Comparison of ENCODE assay signal across 29 cellular contexts in genomic region chr19:19677579-19677978, GRCh38. TPM values are rescaled to one million over a fixed set of nuclear protein-coding genes. Genes with fewer than 3 reads are reported as not detected.
DNase-seq lines count a peak whose midpoint lies in the region; ATAC-seq lines count a peak whose summit lies in the region.
"Had no signal": no experiment of that assay in that cellular context is flagged by ENCODE, and none has a peak within 500 bp of the region (broad histone marks: within the 10 kb centered on the region; RNA-seq: fewer than 3 reads in every experiment).

No MANE protein-coding gene starts in this region.

- POLR2A ChIA-PET in T-cell (lab: Charles Lee) = no interaction called here

- peaks cover 10% of the 10 kb centered on the region for H3K4me1 Mint-ChIP-seq in activated naive CD8-positive, alpha-beta T cell treated with anti-CD3 and anti-CD28 coated beads for 36 hours
- peaks cover 8% of the 10 kb centered on the region for H3K4me1 Mint-ChIP-seq in activated naive CD8-positive, alpha-beta T cell treated with anti-CD3 and anti-CD28 coated beads, Interleukin-2, amount 50 U/mL, for 24 hours
- H3K4me1 Mint-ChIP-seq in T-cell = peaks cover 13 to 27% (median 26%) of the 10 kb centered on the region in 3 donors
- peaks cover 16% of the 10 kb centered on the region for H3K4me1 Mint-ChIP-seq in stimulated activated effector memory CD8-positive, alpha-beta T cell treated with anti-CD3 and anti-CD28 coated beads, Interleukin-12 subunit alpha, Interleukin-12 subunit beta, amount 100 ng/mL, for 72 hours
- H3K4me1 Mint-ChIP-seq: mesothelial cell of epicardium, nephron had no signal

- no peaks in the 10 kb centered on the region for H3K27me3 Mint-ChIP-seq in activated naive CD8-positive, alpha-beta T cell treated with anti-CD3 and anti-CD28 coated beads for 36 hours
- H3K27me3 Mint-ChIP-seq in activated naive CD8-positive, alpha-beta T cell treated with anti-CD3 and anti-CD28 coated beads, Interleukin-2, amount 50 U/mL, for 24 hours = no peaks in the 10 kb centered on the region
- H3K27me3 Mint-ChIP-seq in T-cell = no peaks in the 10 kb centered on the region
- H3K27me3 Mint-ChIP-seq: activated CD8-positive, alpha-beta T cell treated with anti-CD3 and anti-CD28 coated beads for 36 hours had no signal

- peaks cover 97% of the 10 kb centered on the region for H3K36me3 Mint-ChIP-seq in activated naive CD8-positive, alpha-beta T cell treated with anti-CD3 and anti-CD28 coated beads for 36 hours
- peaks cover 92% of the 10 kb centered on the region for H3K36me3 Mint-ChIP-seq in activated naive CD8-positive, alpha-beta T cell treated with anti-CD3 and anti-CD28 coated beads, Interleukin-2, amount 50 U/mL, for 24 hours (ENCODE audit: low read depth)
- peaks cover 80% of the 10 kb centered on the region for H3K36me3 Mint-ChIP-seq in T-cell
- H3K36me3 Mint-ChIP-seq in stimulated activated effector memory CD8-positive, alpha-beta T cell treated with anti-CD3 and anti-CD28 coated beads, Interleukin-12 subunit alpha, Interleukin-12 subunit beta, amount 100 ng/mL, for 72 hours = peaks cover 100% of the 10 kb centered on the region

- H3K9me3 Mint-ChIP-seq in activated naive CD8-positive, alpha-beta T cell treated with anti-CD3 and anti-CD28 coated beads for 36 hours = peaks cover 52% of the 10 kb centered on the region
- peaks cover 59% of the 10 kb centered on the region for H3K9me3 Mint-ChIP-seq in activated naive CD8-positive, alpha-beta T cell treated with anti-CD3 and anti-CD28 coated beads, Interleukin-2, amount 50 U/mL, for 24 hours
- peaks cover 0 to 37% (median 28%) of the 10 kb centered on the region in 3 donors for H3K9me3 Mint-ChIP-seq in T-cell
- H3K9me3 Mint-ChIP-seq in stimulated activated effector memory CD8-positive, alpha-beta T cell treated with anti-CD3 and anti-CD28 coated beads, Interleukin-12 subunit alpha, Interleukin-12 subunit beta, amount 100 ng/mL, for 72 hours = no peaks in the 10 kb centered on the region

- ATAC-seq in activated naive CD8-positive, alpha-beta T cell treated with anti-CD3 and anti-CD28 coated beads, Interleukin-2, amount 50 U/mL, for 24 hours = no peak
- no peak for ATAC-seq in T-cell (replicated peaks in 1 of 4)
- peak; percentile 13 for ATAC-seq in esophagus mucosa
- ATAC-seq in stimulated activated effector memory CD8-positive, alpha-beta T cell treated with anti-CD3 and anti-CD28 coated beads, Interleukin-12 subunit alpha, Interleukin-12 subunit beta, amount 100 ng/mL, for 72 hours = no peak
- ATAC-seq: activated CD4-positive, CD25-positive, alpha-beta regulatory T cell treated with anti-CD3 and anti-CD28 coated beads, Interleukin-2, amount 50 U/mL, for 24 hours; activated CD8-positive, alpha-beta T cell treated with anti-CD3 and anti-CD28 coated beads for 36 hours; HCT116; left ventricle myocardium superior; Right ventricle myocardium inferior had no signal

- no peak overlapping the region for H3K4me3 Mint-ChIP-seq in activated naive CD8-positive, alpha-beta T cell treated with anti-CD3 and anti-CD28 coated beads for 36 hours
- no peak overlapping the region for H3K4me3 Mint-ChIP-seq in activated naive CD8-positive, alpha-beta T cell treated with anti-CD3 and anti-CD28 coated beads, Interleukin-2, amount 50 U/mL, for 24 hours
- H3K4me3 Mint-ChIP-seq in T-cell = peak overlapping the region in 2 of 3 donors; percentile 47 to 53
- H3K4me3 Mint-ChIP-seq in stimulated activated effector memory CD8-positive, alpha-beta T cell treated with anti-CD3 and anti-CD28 coated beads, Interleukin-12 subunit alpha, Interleukin-12 subunit beta, amount 100 ng/mL, for 72 hours = no peak overlapping the region
- H3K4me3 Mint-ChIP-seq: activated CD8-positive, alpha-beta T cell treated with anti-CD3 and anti-CD28 coated beads for 36 hours; mesothelial cell of epicardium; nephron had no signal

- DNase-seq in activated naive CD8-positive, alpha-beta T cell treated with anti-CD3 and anti-CD28 coated beads for 36 hours = no peak
- DNase-seq in activated naive CD8-positive, alpha-beta T cell treated with anti-CD3 and anti-CD28 coated beads, Interleukin-2, amount 50 U/mL, for 24 hours = no peak
- DNase-seq in T-cell (no peak), hepatic stellate cell (ENCODE audit: low spot score) (no peak), epidermal melanocyte (ENCODE audit: insufficient read length, low spot score) (no peak), globus pallidus (ENCODE audit: low spot score) (no peak)
- DNase-seq in stimulated activated effector memory CD8-positive, alpha-beta T cell treated with anti-CD3 and anti-CD28 coated beads, Interleukin-12 subunit alpha, Interleukin-12 subunit beta, amount 100 ng/mL, for 72 hours (ENCODE audit: low spot score in 2 of 2) = no peak
- DNase-seq: activated CD8-positive, alpha-beta T cell treated with anti-CD3 and anti-CD28 coated beads for 36 hours; activated T-cell treated with anti-CD3 and anti-CD28 coated beads, Interleukin-2, amount 50 U/mL, for 1 hour; anterior cingulate cortex; Calu3; DMS79; left ventricle myocardium superior; MG63; NCI-H1105; NCI-H187 treated with DMSO at 0.1 percent for 48 hours; NCI-H2171; NCI-H524; PC-9; SK-N-SH; stimulated activated CD4-positive, alpha-beta T cell treated with anti-CD3 and anti-CD28 coated beads, Interleukin-15, amount 100 ng/mL, for 24 hours; stimulated activated naive CD4-positive, alpha-beta T cell; T-helper 2 cell had no signal

- CTCF ChIA-PET in T-cell (lab: Charles Lee) = no interaction called here

- peak overlapping the region; percentile 39 for H3K27ac Mint-ChIP-seq in activated naive CD8-positive, alpha-beta T cell treated with anti-CD3 and anti-CD28 coated beads for 36 hours
- no peak overlapping the region for H3K27ac Mint-ChIP-seq in activated naive CD8-positive, alpha-beta T cell treated with anti-CD3 and anti-CD28 coated beads, Interleukin-2, amount 50 U/mL, for 24 hours
- H3K27ac Mint-ChIP-seq in T-cell = peak overlapping the region in 1 of 2 donors; percentile 46
- peak overlapping the region; percentile 80 for H3K27ac Mint-ChIP-seq in stimulated activated effector memory CD8-positive, alpha-beta T cell treated with anti-CD3 and anti-CD28 coated beads, Interleukin-12 subunit alpha, Interleukin-12 subunit beta, amount 100 ng/mL, for 72 hours
- H3K27ac Mint-ChIP-seq: activated CD8-positive, alpha-beta T cell treated with anti-CD3 and anti-CD28 coated beads for 36 hours; mesothelial cell of epicardium; nephron had no signal

RNA-seq across cellular contexts. Expression of gene ZNF101, which starts 8.9 kb away (rescaled TPM):
- 10 to 100 TPM; 71.8 to 73.2 TPM for total RNA-seq in activated naive CD8-positive, alpha-beta T cell treated with anti-CD3 and anti-CD28 coated beads for 36 hours
- total RNA-seq in T-cell = 100 to 1,000 TPM in 3 of 5 donors, 10 to 100 TPM in 2; 66.2 to 180 (median 164) TPM
- total RNA-seq in esophagus mucosa = 10.0 TPM

RNA-seq across cellular contexts. Expression of gene ATP13A1, which starts 14.1 kb away (rescaled TPM):
- 10 to 100 TPM; 72.6 to 76.4 TPM for total RNA-seq in activated naive CD8-positive, alpha-beta T cell treated with anti-CD3 and anti-CD28 coated beads for 36 hours
- total RNA-seq in T-cell (100 to 1,000 TPM in 3 of 5 donors, 10 to 100 TPM in 2; 80.4 to 170 (median 156) TPM), esophagus mucosa (28.9 TPM)

RNA-seq across cellular contexts. Expression of gene GMIP, which starts 34.1 kb away (rescaled TPM):
- 10 to 100 TPM; 53.3 to 54.7 TPM for total RNA-seq in activated naive CD8-positive, alpha-beta T cell treated with anti-CD3 and anti-CD28 coated beads for 36 hours
- 100 to 1,000 TPM in 4 of 5 donors, 10 to 100 TPM in 1; 99.5 to 148 (median 133) TPM for total RNA-seq in T-cell
- total RNA-seq in esophagus mucosa = 9.4 TPM

RNA-seq across cellular contexts. Expression of gene LPAR2, which starts 49.6 kb away (rescaled TPM):
- 10 to 100 TPM; 23.7 to 28.4 TPM for total RNA-seq in activated naive CD8-positive, alpha-beta T cell treated with anti-CD3 and anti-CD28 coated beads for 36 hours
- total RNA-seq in T-cell (100 to 1,000 TPM in 1 of 5 donors, 10 to 100 TPM in 4; 78.3 to 106 (median 82.4) TPM), esophagus mucosa (7.6 TPM)

RNA-seq across cellular contexts. Expression of gene ZNF14, which starts 55.3 kb away (rescaled TPM):
- 1 to 10 TPM; 7.8 to 7.9 TPM for total RNA-seq in activated naive CD8-positive, alpha-beta T cell treated with anti-CD3 and anti-CD28 coated beads for 36 hours
- 10 to 100 TPM; 19.4 to 27.7 (median 21.7) TPM for total RNA-seq in T-cell
- total RNA-seq in esophagus mucosa = 2.3 TPM

Comparison
In these comparisons a context has a peak if more than half of its experiments do, and no peak if none do; other contexts are left out.
1. H3K4me3 Mint-ChIP-seq: peak in T-cell (2 of 3); none in activated naive CD8-positive, alpha-beta T cell treated with anti-CD3 and anti-CD28 coated beads for 36 hours (single experiment), activated naive CD8-positive, alpha-beta T cell treated with anti-CD3 and anti-CD28 coated beads, Interleukin-2, amount 50 U/mL, for 24 hours (single experiment) and stimulated activated effector memory CD8-positive, alpha-beta T cell treated with anti-CD3 and anti-CD28 coated beads, Interleukin-12 subunit alpha, Interleukin-12 subunit beta, amount 100 ng/mL, for 72 hours (single experiment).